ENCODE assay signal across 13 cellular contexts in the genomic region with DNA sequence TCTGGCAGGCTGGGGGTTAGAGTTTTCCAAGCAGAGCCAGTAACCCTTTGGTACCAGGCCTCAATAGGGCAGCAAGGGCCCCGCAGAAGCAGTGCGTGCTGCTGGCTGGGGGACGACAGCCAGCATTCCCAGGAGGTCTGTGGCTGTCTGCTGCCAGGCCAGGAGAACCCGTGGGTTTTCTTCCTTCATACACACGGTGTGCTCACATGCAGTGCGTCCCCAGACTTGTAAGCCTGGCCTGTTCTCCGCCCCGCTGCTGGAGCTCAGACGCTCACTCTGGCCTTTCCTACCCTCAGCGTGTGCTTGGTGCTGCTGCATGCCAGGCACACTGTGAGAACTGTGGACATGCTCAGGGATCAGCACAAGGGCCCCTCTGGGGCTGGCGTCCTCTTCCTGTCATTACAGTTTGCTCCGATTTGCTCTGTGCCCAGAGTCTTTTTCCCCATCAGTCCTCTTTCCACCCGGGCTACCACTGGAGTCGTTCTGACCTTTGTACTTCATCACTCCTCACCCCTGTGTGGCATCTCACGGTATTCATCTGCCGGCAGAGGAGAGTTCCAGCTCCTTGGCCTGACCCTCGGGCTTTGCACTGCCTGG.
A peak's percentile ranks its signal among the peaks of the same experiment; 100 is the strongest.
DNase-seq lines count a peak whose midpoint lies in the region; ATAC-seq and TF ChIP-seq lines count a peak whose summit lies in the region.
"Had no signal": no experiment of that assay in that cellular context is flagged by ENCODE, and none has a peak within 500 bp of the region (broad histone marks: within the 10 kb centered on the region; RNA-seq: fewer than 3 reads in every experiment).

No MANE protein-coding gene starts in this region.

- no peaks in the 10 kb centered on the region for H3K9me3 Mint-ChIP-seq in activated naive CD8-positive, alpha-beta T cell (ENCODE audit: low read depth)
- no peaks in the 10 kb centered on the region for H3K9me3 Mint-ChIP-seq in activated naive CD8-positive, alpha-beta T cell treated with anti-CD3 and anti-CD28 coated beads, Interleukin-2, amount 50 U/mL, for 24 hours
- H3K9me3 Mint-ChIP-seq in nephron = no peaks in the 10 kb centered on the region
- H3K9me3 Mint-ChIP-seq: naive B cell had no signal

- ATAC-seq in activated naive CD8-positive, alpha-beta T cell treated with anti-CD3 and anti-CD28 coated beads, Interleukin-2, amount 50 U/mL, for 24 hours = no peak
- ATAC-seq in GM19455 (IDR thresholded peaks at IDR 0.05; ENCODE audit: unreplicated experiment) = no peak
- ATAC-seq in HG03095 (IDR thresholded peaks at IDR 0.05; ENCODE audit: unreplicated experiment) = no peak

- H3K9me3 ChIP-seq in adrenal gland (replicated peaks in 1 of 3) = no peaks in the 10 kb centered on the region
- H3K9me3 ChIP-seq: right atrium auricular region, SJSA1 had no signal

- no peak for TF ChIP-seq POLR2A in adrenal gland (IDR thresholded peaks at IDR 0.05)

- H3K36me3 Mint-ChIP-seq in activated naive CD8-positive, alpha-beta T cell = no peaks in the 10 kb centered on the region
- peaks cover 5% of the 10 kb centered on the region for H3K36me3 Mint-ChIP-seq in activated naive CD8-positive, alpha-beta T cell treated with anti-CD3 and anti-CD28 coated beads, Interleukin-2, amount 50 U/mL, for 24 hours (ENCODE audit: low read depth)
- no peaks in the 10 kb centered on the region for H3K36me3 Mint-ChIP-seq in nephron (ENCODE audit: low read depth)

- H3K4me1 Mint-ChIP-seq in activated naive CD8-positive, alpha-beta T cell (ENCODE audit: low read depth) = peaks cover 81% of the 10 kb centered on the region
- peaks cover 24% of the 10 kb centered on the region for H3K4me1 Mint-ChIP-seq in activated naive CD8-positive, alpha-beta T cell treated with anti-CD3 and anti-CD28 coated beads, Interleukin-2, amount 50 U/mL, for 24 hours
- peaks cover 50% of the 10 kb centered on the region for H3K4me1 Mint-ChIP-seq in nephron

- no peaks in the 10 kb centered on the region for H3K27me3 Mint-ChIP-seq in activated naive CD8-positive, alpha-beta T cell
- H3K27me3 Mint-ChIP-seq in activated naive CD8-positive, alpha-beta T cell treated with anti-CD3 and anti-CD28 coated beads, Interleukin-2, amount 50 U/mL, for 24 hours = no peaks in the 10 kb centered on the region
- no peaks in the 10 kb centered on the region for H3K27me3 Mint-ChIP-seq in nephron (ENCODE audit: low read depth)
- H3K27me3 Mint-ChIP-seq: naive B cell had no signal

- 82 to 88% (median 83%) methylated on average over 13 to 17 of the region's 17 CpGs for WGBS in adrenal gland, 4 donors

- peak overlapping the region; percentile 87 for H3K27ac Mint-ChIP-seq in activated naive CD8-positive, alpha-beta T cell
- no peak overlapping the region for H3K27ac Mint-ChIP-seq in activated naive CD8-positive, alpha-beta T cell treated with anti-CD3 and anti-CD28 coated beads, Interleukin-2, amount 50 U/mL, for 24 hours
- H3K27ac Mint-ChIP-seq in nephron = peak overlapping the region; percentile 81 to 86 (median 85)

- H3K4me3 ChIP-seq in adrenal gland = no peak overlapping the region
- H3K4me3 ChIP-seq: right atrium auricular region, SJSA1 had no signal

- H3K4me1 ChIP-seq in adrenal gland (replicated peaks in 1 of 2) = no peaks in the 10 kb centered on the region
- H3K4me1 ChIP-seq: SJSA1 had no signal

- intact Hi-C loops in adrenal gland (cut with DNase I) = no loop called here

- peak overlapping the region; percentile 44 for H3K4me3 Mint-ChIP-seq in activated naive CD8-positive, alpha-beta T cell
- H3K4me3 Mint-ChIP-seq in activated naive CD8-positive, alpha-beta T cell treated with anti-CD3 and anti-CD28 coated beads, Interleukin-2, amount 50 U/mL, for 24 hours = no peak overlapping the region
- H3K4me3 Mint-ChIP-seq in nephron = no peak overlapping the region
- H3K4me3 Mint-ChIP-seq: naive B cell had no signal

- DNase-seq in activated naive CD8-positive, alpha-beta T cell treated with anti-CD3 and anti-CD28 coated beads, Interleukin-2, amount 50 U/mL, for 24 hours = no peak
- DNase-seq in adrenal gland (peak in 4 of 7 donors; percentile 2 to 45 (median 8)), NOMO-1 treated with dmso at 0.1 percent for 144 hours (lab: John Stamatoyannopoulos, UW; ENCODE audit: unreplicated experiment) (no peak), NCI-H2029 (lab: John Stamatoyannopoulos, UW) (no peak)
- DNase-seq: KBM-7, naive B cell, NCI-H1417 had no signal

- no peaks in the 10 kb centered on the region for H3K27me3 ChIP-seq in adrenal gland
- H3K27me3 ChIP-seq: right atrium auricular region, SJSA1 had no signal

- H3K27ac ChIP-seq in adrenal gland = no peak overlapping the region
- H3K27ac ChIP-seq: right atrium auricular region, SJSA1 had no signal

- no peaks in the 10 kb centered on the region for H3K36me3 ChIP-seq in adrenal gland (replicated peaks in 1 of 2)
- H3K36me3 ChIP-seq: right atrium auricular region, SJSA1 had no signal

- TF ChIP-seq CTCF in adrenal gland (IDR thresholded peaks at IDR 0.05) = no peak
- no peak for TF ChIP-seq CTCF in nephron (IDR thresholded peaks at IDR 0.05; ENCODE audit: unreplicated experiment in 3 of 3)

Comparison
In these comparisons a context has a peak if more than half of its experiments do, and no peak if none do; other contexts are left out.
1. DNase-seq: peak in adrenal gland (4 of 7); none in activated naive CD8-positive, alpha-beta T cell treated with anti-CD3 and anti-CD28 coated beads, Interleukin-2, amount 50 U/mL, for 24 hours (single experiment), NOMO-1 treated with dmso at 0.1 percent for 144 hours (single experiment) and NCI-H2029 (single experiment).